In genomic region chrX:124788253-124788652, GRCh38 we compare ENCODE assay signal across 2 cellular contexts.
DNase-seq lines count a peak whose midpoint lies in the region; FAIRE-seq and TF ChIP-seq lines count a peak whose summit lies in the region.
"Not testable (repeated sequence)": the region's sequence is repeated elsewhere in the genome, so short reads cannot be mapped to it uniquely, and the experiment has no call there.

No MANE protein-coding gene starts in this region.

- not testable (repeated sequence) for H2AFZ ChIP-seq in astrocyte (ENCODE audit: low read depth, low read length)

- not testable (repeated sequence) for H3K36me3 ChIP-seq in astrocyte (ENCODE audit: insufficient read depth, low read length); liver (ENCODE audit: control insufficient read depth in 4 of 4, insufficient read depth in 3 of 4, low read depth in 1 of 4, low read length in 3 of 4)

- not testable (repeated sequence) for H3K9me3 ChIP-seq in astrocyte (ENCODE audit: insufficient read depth, low read depth, low read length); liver (ENCODE audit: control insufficient read depth in 4 of 4, low read length in 3 of 4)

- FAIRE-seq in astrocyte (lab: Jason Lieb, UNC) = peak; percentile 79

- 59% methylated on average over 4 of the region's 4 CpGs for WGBS in liver

- not testable (repeated sequence) for H3K4me2 ChIP-seq in astrocyte (ENCODE audit: low read length)

- TF ChIP-seq RAD21 in liver (IDR thresholded peaks at IDR 0.05) = not testable (repeated sequence)

- H3K27ac Mint-ChIP-seq in astrocyte (ENCODE audit: unreplicated experiment) = not testable (repeated sequence)

- TF ChIP-seq CTCF in astrocyte (IDR thresholded peaks at IDR 0.05; ENCODE audit: insufficient read depth, low read depth, low read length); liver (IDR thresholded peaks at IDR 0.05; ENCODE audit: low read depth, low read length, missing input control): not testable (repeated sequence)

- not testable (repeated sequence) for DNase-seq in astrocyte (ENCODE audit: low read depth)

- not testable (repeated sequence) for H3K27ac ChIP-seq in astrocyte (ENCODE audit: low read depth, low read length); liver (ENCODE audit: low read depth in 1 of 2, low read length in 2 of 2)

- H3K27me3 ChIP-seq in astrocyte (ENCODE audit: insufficient read depth, low read length); liver (ENCODE audit: control insufficient read depth in 4 of 4, insufficient read depth in 4 of 4, low read length in 3 of 4): not testable (repeated sequence)

- not testable (repeated sequence) for H3K79me2 ChIP-seq in astrocyte (ENCODE audit: insufficient read depth, low read length)

- H3K4me3 ChIP-seq in astrocyte (ENCODE audit: insufficient read depth, low read depth, low read length); liver (ENCODE audit: low read depth in 1 of 3, low read length in 3 of 3): not testable (repeated sequence)

- H3K9ac ChIP-seq in astrocyte (ENCODE audit: low read length); liver (ENCODE audit: low read depth in 1 of 2, low read length in 2 of 2): not testable (repeated sequence)

- H3K4me3 Mint-ChIP-seq in astrocyte (ENCODE audit: unreplicated experiment) = not testable (repeated sequence)

- not testable (repeated sequence) for H4K20me1 ChIP-seq in astrocyte (ENCODE audit: insufficient read depth, low read length)

- H3K36me3 Mint-ChIP-seq in astrocyte (ENCODE audit: low read depth, unreplicated experiment) = not testable (repeated sequence)

- H3K27me3 Mint-ChIP-seq in astrocyte (ENCODE audit: low read depth, unreplicated experiment) = not testable (repeated sequence)

- H3K4me1 ChIP-seq in astrocyte (ENCODE audit: insufficient read depth, low read length); liver (ENCODE audit: control insufficient read depth in 4 of 4, insufficient read depth in 4 of 4, low read length in 3 of 4): not testable (repeated sequence)

- H3K9me3 Mint-ChIP-seq in astrocyte (ENCODE audit: unreplicated experiment) = not testable (repeated sequence)

- H3K4me1 Mint-ChIP-seq in astrocyte (ENCODE audit: low read depth, unreplicated experiment) = not testable (repeated sequence)

TF ChIP-seq in liver, 16 proteins besides CTCF, POLR2A, EP300 and RAD21:
- peak; percentile 67 to 76 for TF ChIP-seq HNF4A (conservative IDR thresholded peaks at IDR 0.05)
TF ChIP-seq in liver: peak in this region for 1; not testable (repeated sequence) for 15.
